ENCODE assay signal across 21 cellular contexts in genomic region chr11:47907499-47907898, GRCh38. TPM values are rescaled to one million over a fixed set of nuclear protein-coding genes. Genes with fewer than 3 reads are reported as not detected.
DNase-seq lines count a peak whose midpoint lies in the region; ATAC-seq and TF ChIP-seq lines count a peak whose summit lies in the region.
"Had no signal": no experiment of that assay in that cellular context is flagged by ENCODE, and none has a peak within 500 bp of the region (broad histone marks: within the 10 kb centered on the region; RNA-seq: fewer than 3 reads in every experiment).

No MANE protein-coding gene starts in this region.

- peaks cover 8% of the 10 kb centered on the region for H3K4me1 Mint-ChIP-seq in activated CD8-positive, alpha-beta memory T cell treated with anti-CD3 and anti-CD28 coated beads, Interleukin-2, amount 10 ng/mL, durations not matched to agents 7 days and 5 days
- peaks cover 3% of the 10 kb centered on the region for H3K4me1 Mint-ChIP-seq in activated naive CD8-positive, alpha-beta T cell treated with anti-CD3 and anti-CD28 coated beads for 36 hours
- H3K4me1 Mint-ChIP-seq: endodermal cell had no signal

- H3K27me3 Mint-ChIP-seq in activated CD8-positive, alpha-beta memory T cell treated with anti-CD3 and anti-CD28 coated beads, Interleukin-2, amount 10 ng/mL, durations not matched to agents 7 days and 5 days, result peaks cover 2% of the 10 kb centered on the region
- no peaks in the 10 kb centered on the region for H3K27me3 Mint-ChIP-seq in activated naive CD8-positive, alpha-beta T cell treated with anti-CD3 and anti-CD28 coated beads for 36 hours
- H3K27me3 Mint-ChIP-seq: activated T-cell treated with anti-CD3 and anti-CD28 coated beads, Interleukin-2, amount 50 U/mL, for 24 hours; naive B cell had no signal

- CTCF ChIA-PET in activated CD8-positive, alpha-beta memory T cell treated with anti-CD3 and anti-CD28 coated beads, Interleukin-2, amount 10 ng/mL, durations not matched to agents 7 days and 5 days (lab: Charles Lee), result no interaction called here

- H3K4me3 Mint-ChIP-seq in activated CD8-positive, alpha-beta memory T cell treated with anti-CD3 and anti-CD28 coated beads, Interleukin-2, amount 10 ng/mL, durations not matched to agents 7 days and 5 days, result no peak overlapping the region
- H3K4me3 Mint-ChIP-seq in activated naive CD8-positive, alpha-beta T cell treated with anti-CD3 and anti-CD28 coated beads for 36 hours, result no peak overlapping the region
- H3K4me3 Mint-ChIP-seq: activated T-cell treated with anti-CD3 and anti-CD28 coated beads, Interleukin-2, amount 50 U/mL, for 24 hours; endodermal cell had no signal

- TF ChIP-seq CTCF in AG10803 (conservative IDR thresholded peaks at IDR 0.05; ENCODE audit: low read length), result no peak
- no peak for TF ChIP-seq CTCF in choroid plexus epithelial cell (conservative IDR thresholded peaks at IDR 0.05; ENCODE audit: low read depth, low read length)

- DNase-seq in AG10803 (ENCODE audit: low read depth), result peak; percentile 42
- DNase-seq in LHCN-M2 (ENCODE audit: low read depth), result peak; percentile 65
- DNase-seq in choroid plexus epithelial cell (ENCODE audit: low read depth), result peak; percentile 54
- DNase-seq in myocyte (ENCODE audit: low read depth), result peak; percentile 55
- no peak for DNase-seq in activated CD8-positive, alpha-beta memory T cell treated with anti-CD3 and anti-CD28 coated beads, Interleukin-2, amount 10 ng/mL, durations not matched to agents 7 days and 5 days
- no peak for DNase-seq in activated naive CD8-positive, alpha-beta T cell treated with anti-CD3 and anti-CD28 coated beads for 36 hours
- no peak for DNase-seq in NOMO-1 treated with dmso at 0.1 percent for 144 hours (lab: John Stamatoyannopoulos, UW; ENCODE audit: unreplicated experiment)
- DNase-seq: activated gamma-delta T cell treated with Interleukin-2 at 50 U/mL for 16 hours; activated T-cell treated with anti-CD3 and anti-CD28 coated beads, Interleukin-2, amount 50 U/mL, for 24 hours; endodermal cell; head of caudate nucleus; mesendoderm; naive B cell; NCI-H2171; NCI-H524; retina; stimulated activated naive CD8-positive, alpha-beta T cell treated with anti-CD3 and anti-CD28 coated beads, Interleukin-15, Interleukin-2, amounts not matched to agents 100 U/mL and 50 U/mL, for 24 hours; thyroid gland had no signal

- no peak overlapping the region for H3K4me3 ChIP-seq in AG10803 (ENCODE audit: low read length)
- no peak overlapping the region for H3K4me3 ChIP-seq in choroid plexus epithelial cell (ENCODE audit: low read depth, low read length)
- H3K4me3 ChIP-seq: breast epithelium, esophagus muscularis mucosa, thyroid gland had no signal

- no peak overlapping the region for H3K27ac Mint-ChIP-seq in activated CD8-positive, alpha-beta memory T cell treated with anti-CD3 and anti-CD28 coated beads, Interleukin-2, amount 10 ng/mL, durations not matched to agents 7 days and 5 days
- H3K27ac Mint-ChIP-seq in activated naive CD8-positive, alpha-beta T cell treated with anti-CD3 and anti-CD28 coated beads for 36 hours, result no peak overlapping the region
- H3K27ac Mint-ChIP-seq: activated T-cell treated with anti-CD3 and anti-CD28 coated beads, Interleukin-2, amount 50 U/mL, for 24 hours; endodermal cell; naive B cell had no signal

- ATAC-seq in GM19395 (IDR thresholded peaks at IDR 0.05; ENCODE audit: unreplicated experiment), result no peak
- no peak for ATAC-seq in activated CD8-positive, alpha-beta memory T cell treated with anti-CD3 and anti-CD28 coated beads, Interleukin-2, amount 10 ng/mL, durations not matched to agents 7 days and 5 days
- ATAC-seq: stimulated activated naive CD8-positive, alpha-beta T cell treated with anti-CD3 and anti-CD28 coated beads, Interleukin-15, Interleukin-2, amounts not matched to agents 100 U/mL and 50 U/mL, for 24 hours had no signal

- no peaks in the 10 kb centered on the region for H3K36me3 Mint-ChIP-seq in activated CD8-positive, alpha-beta memory T cell treated with anti-CD3 and anti-CD28 coated beads, Interleukin-2, amount 10 ng/mL, durations not matched to agents 7 days and 5 days
- no peaks in the 10 kb centered on the region for H3K36me3 Mint-ChIP-seq in activated naive CD8-positive, alpha-beta T cell treated with anti-CD3 and anti-CD28 coated beads for 36 hours
- H3K36me3 Mint-ChIP-seq: naive B cell had no signal

- H3K9me3 Mint-ChIP-seq in activated CD8-positive, alpha-beta memory T cell treated with anti-CD3 and anti-CD28 coated beads, Interleukin-2, amount 10 ng/mL, durations not matched to agents 7 days and 5 days (ENCODE audit: low read depth), result no peaks in the 10 kb centered on the region
- H3K9me3 Mint-ChIP-seq in activated naive CD8-positive, alpha-beta T cell treated with anti-CD3 and anti-CD28 coated beads for 36 hours, result no peaks in the 10 kb centered on the region
- H3K9me3 Mint-ChIP-seq: activated T-cell treated with anti-CD3 and anti-CD28 coated beads, Interleukin-2, amount 50 U/mL, for 24 hours; endodermal cell; naive B cell had no signal

RNA-seq across cellular contexts. Expression of gene NUP160, which starts 59.3 kb away (rescaled TPM):
- total RNA-seq in LHCN-M2 (2014; rRNA removed), result 13.9 and 18.5 TPM in 2 replicates
- polyA plus RNA-seq in LHCN-M2 (2012), result 8.2 TPM
- 17.1 and 17.8 TPM in 2 replicates for total RNA-seq in myocyte
- polyA plus RNA-seq in myocyte (2012), result 10.3 TPM
- total RNA-seq in activated CD8-positive, alpha-beta memory T cell treated with anti-CD3 and anti-CD28 coated beads, Interleukin-2, amount 10 ng/mL, durations not matched to agents 7 days and 5 days, result 10 to 100 TPM; 60.0 to 64.6 TPM
- total RNA-seq in activated naive CD8-positive, alpha-beta T cell treated with anti-CD3 and anti-CD28 coated beads for 36 hours, result 10 to 100 TPM; 76.9 to 79.2 TPM

Comparison
In these comparisons a context has a peak if more than half of its experiments do, and no peak if none do; other contexts are left out.
1. DNase-seq: peak in AG10803 (single experiment), LHCN-M2 (single experiment), choroid plexus epithelial cell (single experiment) and myocyte (single experiment); none in activated CD8-positive, alpha-beta memory T cell treated with anti-CD3 and anti-CD28 coated beads, Interleukin-2, amount 10 ng/mL, durations not matched to agents 7 days and 5 days (single experiment), activated naive CD8-positive, alpha-beta T cell treated with anti-CD3 and anti-CD28 coated beads for 36 hours (single experiment) and NOMO-1 treated with dmso at 0.1 percent for 144 hours (single experiment).